Comparison of ENCODE assay signal across 27 cellular contexts in genomic region chr6:68709091-68709490, GRCh38.
"Had no signal": no experiment of that assay in that cellular context is flagged by ENCODE, and none has a peak within 500 bp of the region (broad histone marks: within the 10 kb centered on the region; RNA-seq: fewer than 3 reads in every experiment).

No MANE protein-coding gene starts in this region.

- H3K4me3 ChIP-seq: ascending aorta, colonic mucosa had no signal

- H3K4me3 Mint-ChIP-seq: activated CD4-positive, alpha-beta memory T cell treated with anti-CD3 and anti-CD28 coated beads, Interleukin-2, amount 10 ng/mL, durations not matched to agents 7 days and 5 days; activated CD4-positive, alpha-beta T cell treated with anti-CD3 and anti-CD28 coated beads, Interleukin-2, amount 10 ng/mL, durations not matched to agents 7 days and 5 days; activated naive CD4-positive, alpha-beta T cell treated with anti-CD3 and anti-CD28 coated beads, Interleukin-2, amount 10 ng/mL, durations not matched to agents 7 days and 5 days; activated naive CD8-positive, alpha-beta T cell treated with anti-CD3 and anti-CD28 coated beads, Interleukin-2, amount 10 ng/mL, durations not matched to agents 7 days and 5 days; activated T-cell treated with anti-CD3 and anti-CD28 coated beads, Interleukin-2, amount 50 U/mL, for 24 hours; activated T-cell treated with anti-CD3 and anti-CD28 coated beads, Interleukin-2, amount 50 U/mL, for 72 hours; endodermal cell; WTC11 had no signal

- H3K27me3 ChIP-seq: ascending aorta, brain microvascular endothelial cell, colonic mucosa had no signal

- H3K27ac ChIP-seq: ascending aorta, brain microvascular endothelial cell, colonic mucosa, VCaP had no signal

- H3K9me3 ChIP-seq: ascending aorta, colonic mucosa had no signal

- H3K36me3 ChIP-seq: ascending aorta, brain microvascular endothelial cell, colonic mucosa had no signal

- H3K4me1 Mint-ChIP-seq: activated CD4-positive, alpha-beta memory T cell treated with anti-CD3 and anti-CD28 coated beads, Interleukin-2, amount 10 ng/mL, durations not matched to agents 7 days and 5 days; activated CD4-positive, alpha-beta T cell treated with anti-CD3 and anti-CD28 coated beads, Interleukin-2, amount 10 ng/mL, durations not matched to agents 7 days and 5 days; activated naive CD4-positive, alpha-beta T cell treated with anti-CD3 and anti-CD28 coated beads, Interleukin-2, amount 10 ng/mL, durations not matched to agents 7 days and 5 days; activated naive CD8-positive, alpha-beta T cell treated with anti-CD3 and anti-CD28 coated beads, Interleukin-2, amount 10 ng/mL, durations not matched to agents 7 days and 5 days; endodermal cell had no signal

- H3K9me3 Mint-ChIP-seq: activated CD4-positive, alpha-beta memory T cell treated with anti-CD3 and anti-CD28 coated beads, Interleukin-2, amount 10 ng/mL, durations not matched to agents 7 days and 5 days; activated CD4-positive, alpha-beta T cell treated with anti-CD3 and anti-CD28 coated beads, Interleukin-2, amount 10 ng/mL, durations not matched to agents 7 days and 5 days; activated naive CD4-positive, alpha-beta T cell treated with anti-CD3 and anti-CD28 coated beads, Interleukin-2, amount 10 ng/mL, durations not matched to agents 7 days and 5 days; activated naive CD8-positive, alpha-beta T cell treated with anti-CD3 and anti-CD28 coated beads, Interleukin-2, amount 10 ng/mL, durations not matched to agents 7 days and 5 days; activated T-cell treated with anti-CD3 and anti-CD28 coated beads, Interleukin-2, amount 50 U/mL, for 24 hours; activated T-cell treated with anti-CD3 and anti-CD28 coated beads, Interleukin-2, amount 50 U/mL, for 72 hours; endodermal cell; WTC11 had no signal

- ATAC-seq: activated naive CD4-positive, alpha-beta T cell treated with anti-CD3 and anti-CD28 coated beads, Interleukin-2, amount 50 U/mL, for 72 hours; activated T-cell treated with anti-CD3 and anti-CD28 coated beads, Interleukin-2, amount 50 U/mL, for 72 hours; esophagus mucosa had no signal

- H3K36me3 Mint-ChIP-seq: activated naive CD4-positive, alpha-beta T cell treated with anti-CD3 and anti-CD28 coated beads, Interleukin-2, amount 10 ng/mL, durations not matched to agents 7 days and 5 days; activated naive CD4-positive, alpha-beta T cell treated with anti-CD3 and anti-CD28 coated beads, Interleukin-2, amount 50 U/mL, for 72 hours; activated naive CD8-positive, alpha-beta T cell treated with anti-CD3 and anti-CD28 coated beads, Interleukin-2, amount 10 ng/mL, durations not matched to agents 7 days and 5 days; WTC11 had no signal

- H3K27me3 Mint-ChIP-seq: activated CD4-positive, alpha-beta memory T cell treated with anti-CD3 and anti-CD28 coated beads, Interleukin-2, amount 10 ng/mL, durations not matched to agents 7 days and 5 days; activated CD4-positive, alpha-beta T cell treated with anti-CD3 and anti-CD28 coated beads, Interleukin-2, amount 10 ng/mL, durations not matched to agents 7 days and 5 days; activated naive CD4-positive, alpha-beta T cell treated with anti-CD3 and anti-CD28 coated beads, Interleukin-2, amount 10 ng/mL, durations not matched to agents 7 days and 5 days; activated naive CD8-positive, alpha-beta T cell treated with anti-CD3 and anti-CD28 coated beads, Interleukin-2, amount 10 ng/mL, durations not matched to agents 7 days and 5 days; activated T-cell treated with anti-CD3 and anti-CD28 coated beads, Interleukin-2, amount 50 U/mL, for 24 hours had no signal

- H3K27ac Mint-ChIP-seq: activated CD4-positive, alpha-beta memory T cell treated with anti-CD3 and anti-CD28 coated beads, Interleukin-2, amount 10 ng/mL, durations not matched to agents 7 days and 5 days; activated CD4-positive, alpha-beta T cell treated with anti-CD3 and anti-CD28 coated beads, Interleukin-2, amount 10 ng/mL, durations not matched to agents 7 days and 5 days; activated naive CD4-positive, alpha-beta T cell treated with anti-CD3 and anti-CD28 coated beads, Interleukin-2, amount 10 ng/mL, durations not matched to agents 7 days and 5 days; activated naive CD4-positive, alpha-beta T cell treated with anti-CD3 and anti-CD28 coated beads, Interleukin-2, amount 50 U/mL, for 72 hours; activated naive CD8-positive, alpha-beta T cell treated with anti-CD3 and anti-CD28 coated beads, Interleukin-2, amount 10 ng/mL, durations not matched to agents 7 days and 5 days; activated T-cell treated with anti-CD3 and anti-CD28 coated beads, Interleukin-2, amount 50 U/mL, for 24 hours; activated T-cell treated with anti-CD3 and anti-CD28 coated beads, Interleukin-2, amount 50 U/mL, for 72 hours; endodermal cell had no signal

- DNase-seq: activated CD4-positive, alpha-beta memory T cell treated with anti-CD3 and anti-CD28 coated beads, Interleukin-2, amount 10 ng/mL, durations not matched to agents 7 days and 5 days; activated CD4-positive, alpha-beta T cell treated with anti-CD3 and anti-CD28 coated beads for 1 hour; activated CD4-positive, alpha-beta T cell treated with anti-CD3 and anti-CD28 coated beads for 4 hours; activated CD4-positive, alpha-beta T cell treated with anti-CD3 and anti-CD28 coated beads, Interleukin-2, amount 10 ng/mL, durations not matched to agents 7 days and 5 days; activated CD4-positive, alpha-beta T cell treated with anti-CD3 and anti-CD28 coated beads, Interleukin-2, amount 50 U/mL, for 4 hours; activated CD8-positive, alpha-beta memory T cell treated with anti-CD3 and anti-CD28 coated beads, Interleukin-2, amount 50 U/mL, for 48 hours; activated gamma-delta T cell; activated naive CD4-positive, alpha-beta T cell; activated naive CD4-positive, alpha-beta T cell treated with anti-CD3 and anti-CD28 coated beads, Interleukin-2, amount 10 ng/mL, durations not matched to agents 7 days and 5 days; activated naive CD8-positive, alpha-beta T cell treated with anti-CD3 and anti-CD28 coated beads, Interleukin-2, amount 10 ng/mL, durations not matched to agents 7 days and 5 days; activated T-cell treated with anti-CD3 and anti-CD28 coated beads for 4 hours; activated T-cell treated with anti-CD3 and anti-CD28 coated beads, Interleukin-2, amount 50 U/mL, for 24 hours; activated T-cell treated with anti-CD3 and anti-CD28 coated beads, Interleukin-2, amount 50 U/mL, for 72 hours; brain microvascular endothelial cell; central memory CD4-positive, alpha-beta T cell; cerebellar nuclear complex; colonic mucosa; effector memory CD4-positive, alpha-beta T cell; endodermal cell; foreskin fibroblast; head of caudate nucleus; T-helper 2 cell had no signal

- H3K4me1 ChIP-seq: ascending aorta, colonic mucosa had no signal
